In the genomic region with DNA sequence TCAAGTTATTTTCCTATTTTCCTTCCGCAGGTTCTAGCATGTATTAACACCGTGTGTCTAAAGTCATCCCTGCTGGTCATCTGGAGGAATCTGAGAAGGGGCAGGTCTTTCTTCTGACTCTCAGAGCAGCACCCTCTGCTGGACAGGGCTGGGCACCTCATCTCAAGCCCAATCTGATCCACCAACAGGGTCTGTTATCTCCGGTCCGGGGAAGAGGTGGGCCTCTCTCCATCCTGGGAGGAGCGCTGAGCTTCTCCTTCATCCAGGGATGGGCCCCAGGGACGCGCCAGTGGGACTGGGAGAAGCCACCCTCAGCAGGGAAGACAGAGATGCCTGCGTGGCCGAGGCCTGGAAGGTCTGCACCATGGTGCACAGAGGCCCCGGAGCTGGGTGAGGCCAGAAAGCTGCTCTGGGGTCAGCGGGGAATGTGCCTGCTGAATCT, we compare ENCODE assay signal across 8 cellular contexts. TPM values are rescaled to one million over a fixed set of nuclear protein-coding genes. Genes with fewer than 3 reads are reported as not detected.
DNase-seq lines count a peak whose midpoint lies in the region; ATAC-seq and TF ChIP-seq lines count a peak whose summit lies in the region.

No MANE protein-coding gene starts in this region.

- WGBS in SK-N-SH (ENCODE audit: low lambda C conversion rate), result 29% methylated on average over 10 of the region's 11 CpGs
- 40% methylated on average over 11 of the region's 11 CpGs for WGBS in hepatocyte (ENCODE audit: low lambda C conversion rate, missing lambda C conversion rate)
- WGBS in spleen, 5 donors, result 14 to 40% (median 37%) methylated on average over 7 to 11 of the region's 11 CpGs

- no peaks in the 10 kb centered on the region for H3K9me3 Mint-ChIP-seq in GM23338

- H3K27me3 ChIP-seq in GM23338 (ENCODE audit: insufficient read depth), result no peaks in the 10 kb centered on the region
- no peaks in the 10 kb centered on the region for H3K27me3 ChIP-seq in SK-N-SH (ENCODE audit: insufficient read depth)
- no peaks in the 10 kb centered on the region for H3K27me3 ChIP-seq in hepatocyte
- no peaks in the 10 kb centered on the region for H3K27me3 ChIP-seq in spleen (replicated peaks in 1 of 7)

- peaks cover 3% of the 10 kb centered on the region for H3K27me3 Mint-ChIP-seq in GM23338 (ENCODE audit: insufficient read depth, low read depth, poor library complexity)

- H3K79me2 ChIP-seq in GM23338 (replicated peaks; ENCODE audit: insufficient read depth) (no peaks in the 10 kb centered on the region), SK-N-SH (ENCODE audit: insufficient read depth) (no peaks in the 10 kb centered on the region), hepatocyte (no peaks in the 10 kb centered on the region)

- H4K20me1 ChIP-seq in GM23338 (replicated peaks; ENCODE audit: insufficient read depth) (peaks cover 4% of the 10 kb centered on the region; the same call in 1 of the 2 replicates), SK-N-SH (ENCODE audit: insufficient read depth) (no peaks in the 10 kb centered on the region), hepatocyte (ENCODE audit: insufficient read depth, poor library complexity, severe bottlenecking) (no peaks in the 10 kb centered on the region)

- H3K9ac ChIP-seq in SK-N-SH, result no peak overlapping the region

- H3K4me1 Mint-ChIP-seq in GM23338, result peaks cover 6% of the 10 kb centered on the region; the same call in 2 of the 3 replicates

- in situ Hi-C loops in astrocyte of the cerebellum (cut with HindIII; ENCODE audit: low sequenced_read_pairs), result no loop called here

- H3K36me3 Mint-ChIP-seq in GM23338 (ENCODE audit: low read depth), result no peaks in the 10 kb centered on the region

- CTCF ChIA-PET in SK-N-SH (lab: Yijun Ruan, JAX), result interaction anchor here (0.8 to 1.5 kb wide), 7 partner anchors 9 to 88 kb away, joined by 3 to 7 read pairs (median 3); a partner anchor contains a TSS

- peak; percentile 100 for ATAC-seq in GM23338
- no peak for ATAC-seq in GM18511 (IDR thresholded peaks at IDR 0.05; ENCODE audit: unreplicated experiment)
- no peak for ATAC-seq in HG03520 (IDR thresholded peaks at IDR 0.05; ENCODE audit: unreplicated experiment)

- H3K27ac Mint-ChIP-seq in GM23338, result no peak overlapping the region; the same call in 1 of the 2 replicates

- intact Hi-C loops in spleen (cut with DNase I; ENCODE audit: low total_unique reads), result loop anchor here (10.0 kb wide), 1 partner anchor 87 kb away; no protein-coding TSS in a partner anchor

- peak; percentile 59 for TF ChIP-seq RAD21 in SK-N-SH (IDR thresholded peaks at IDR 0.05; ENCODE audit: low read length)

- peaks cover 2% of the 10 kb centered on the region; the same call in 1 of the 2 replicates for H3K4me1 ChIP-seq in GM23338 (ENCODE audit: insufficient read depth)
- H3K4me1 ChIP-seq in SK-N-SH (ENCODE audit: control insufficient read depth in 1 of 2, insufficient read depth in 2 of 2, low read depth in 1 of 2, low read length in 1 of 2), result no peaks in the 10 kb centered on the region; a peak in 1 of 4 replicates
- H3K4me1 ChIP-seq in hepatocyte (ENCODE audit: insufficient read depth), result peaks cover 12% of the 10 kb centered on the region
- peaks cover 0 to 5% (median 0%) of the 10 kb centered on the region in 6 donors for H3K4me1 ChIP-seq in spleen

- no peak overlapping the region for H3K27ac ChIP-seq in GM23338 (ENCODE audit: low read depth)
- no peak overlapping the region for H3K27ac ChIP-seq in SK-N-SH (ENCODE audit: low read depth in 2 of 2, low read length in 1 of 2)
- H3K27ac ChIP-seq in hepatocyte, result no peak overlapping the region
- H3K27ac ChIP-seq in spleen, result no peak overlapping the region

- no peak overlapping the region for H3K4me3 ChIP-seq in GM23338
- peak overlapping the region in 1 of 2 experiments; percentile 17; a peak in 1 of 4 replicates for H3K4me3 ChIP-seq in SK-N-SH (ENCODE audit: low read depth in 2 of 2, low read length in 1 of 2)
- no peak overlapping the region for H3K4me3 ChIP-seq in astrocyte of the cerebellum (ENCODE audit: low read depth, low read length)
- no peak overlapping the region for H3K4me3 ChIP-seq in hepatocyte
- H3K4me3 ChIP-seq in spleen, result no peak overlapping the region

- no peak overlapping the region for H3K4me3 Mint-ChIP-seq in GM23338

- H3F3A ChIP-seq in GM23338 (replicated peaks; ENCODE audit: low read depth) (peaks cover 7% of the 10 kb centered on the region; the same call in 1 of the 2 replicates), SK-N-SH (replicated peaks; ENCODE audit: insufficient read depth) (no peaks in the 10 kb centered on the region)

- POLR2A ChIA-PET in SK-N-SH (lab: Yijun Ruan, JAX), result no interaction called here

- TF ChIP-seq POLR2A in spleen (IDR thresholded peaks at IDR 0.05), result no peak

- TF ChIP-seq CTCF in GM23338 (conservative IDR thresholded peaks at IDR 0.05; ENCODE audit: low read depth in 2 of 2), result peak; percentile 94 to 95
- peak; percentile 58 for TF ChIP-seq CTCF in SK-N-SH (IDR thresholded peaks at IDR 0.05)
- peak; percentile 17 for TF ChIP-seq CTCF in astrocyte of the cerebellum (IDR thresholded peaks at IDR 0.05; ENCODE audit: low read depth, low read length, missing control alignments)
- TF ChIP-seq CTCF in hepatocyte (IDR thresholded peaks at IDR 0.05; ENCODE audit: poor library complexity), result peak; percentile 64
- peak; percentile 33 to 76 (median 62) for TF ChIP-seq CTCF in spleen (IDR thresholded peaks at IDR 0.05 in 8 of 11, conservative IDR thresholded peaks at IDR 0.05 in 3 of 11)

- no peaks in the 10 kb centered on the region for H3K9me3 ChIP-seq in SK-N-SH
- H3K9me3 ChIP-seq in hepatocyte (ENCODE audit: low read depth), result no peaks in the 10 kb centered on the region
- H3K9me3 ChIP-seq in spleen, result peaks cover 0 to 9% (median 0%) of the 10 kb centered on the region in 8 donors

- TF ChIP-seq EP300 in SK-N-SH (IDR thresholded peaks at IDR 0.05; ENCODE audit: borderline replicate concordance in 1 of 2, low read depth in 1 of 2, low read length in 1 of 2), result no peak

- H2AFZ ChIP-seq in GM23338 (no peak overlapping the region), SK-N-SH (ENCODE audit: low read depth) (no peak overlapping the region), hepatocyte (no peak overlapping the region)

- H3K36me3 ChIP-seq in GM23338 (ENCODE audit: insufficient read depth), result no peaks in the 10 kb centered on the region
- H3K36me3 ChIP-seq in SK-N-SH (replicated peaks in 1 of 2; ENCODE audit: control insufficient read depth in 1 of 2, insufficient read depth in 2 of 2, low read length in 1 of 2), result no peaks in the 10 kb centered on the region
- no peaks in the 10 kb centered on the region for H3K36me3 ChIP-seq in hepatocyte (replicated peaks; ENCODE audit: insufficient read depth, low read depth)
- H3K36me3 ChIP-seq in spleen, result no peaks in the 10 kb centered on the region

- H3K9me2 ChIP-seq in GM23338 (ENCODE audit: insufficient read depth) (no peaks in the 10 kb centered on the region), SK-N-SH (no peaks in the 10 kb centered on the region), hepatocyte (replicated peaks; ENCODE audit: insufficient read depth) (no peaks in the 10 kb centered on the region)

- H3K4me2 ChIP-seq in GM23338, result no peak overlapping the region
- H3K4me2 ChIP-seq in SK-N-SH, result no peak overlapping the region
- no peak overlapping the region for H3K4me2 ChIP-seq in hepatocyte

- DNase-seq in AG08395 (ENCODE audit: low spot score), result peak; percentile 76
- peak; percentile 96 for DNase-seq in GM23338 (ENCODE audit: low spot score)
- DNase-seq in SK-N-SH, result peak; percentile 79
- no peak for DNase-seq in astrocyte of the cerebellum (ENCODE audit: low read depth)
- peak; percentile 83 for DNase-seq in hepatocyte (ENCODE audit: low spot score)
- DNase-seq in spleen, result no peak

TF ChIP-seq in SK-N-SH, 30 proteins besides CTCF, POLR2A, EP300 and RAD21:
- no peak for TF ChIP-seq FOSL2 (IDR thresholded peaks at IDR 0.05; ENCODE audit: borderline replicate concordance, low read depth)
- peak; percentile 54 for TF ChIP-seq SMC3 (IDR thresholded peaks at IDR 0.05; ENCODE audit: low read depth, low read length)

RNA-seq across cellular contexts. Expression of a gene that starts 26.0 kb away (rescaled TPM):
- total RNA-seq in GM23338 (2014; rRNA removed; shearing (Covaris generic)), result 33.7 and 36.2 TPM in 2 replicates
- 32.7 and 46.5 TPM in 2 replicates for polyA plus RNA-seq in GM23338 (2016; fragmentation: Nextera tagmentation; extraction: Ambion mirVana)
- polyA plus RNA-seq in SK-N-SH (2012; rRNA removed), result 7.2 and 8.9 TPM in 2 replicates
- polyA plus RNA-seq in SK-N-SH (2012; cell fraction: cytosol; rRNA removed), result 3.0 and 4.2 TPM in 2 replicates
- polyA plus RNA-seq in SK-N-SH (2012; cell fraction: nucleus; rRNA removed), result 41.5 and 46.1 TPM in 2 replicates
- total RNA-seq in hepatocyte, result 12.8 and 15.6 TPM in 2 replicates
- 12.3 and 13.5 TPM in 2 replicates for polyA plus RNA-seq in hepatocyte
- total RNA-seq in spleen, result 10 to 100 TPM; 16.2 to 31.1 (median 26.9) TPM
- polyA plus RNA-seq in spleen, result 10 to 100 TPM in 2 of 3 donors, 1 to 10 TPM in 1; 9.4 to 16.8 (median 14.3) TPM

RNA-seq across cellular contexts. Expression of a gene that starts 44.4 kb away (rescaled TPM):
- 29.3 and 30.9 TPM in 2 replicates for total RNA-seq in GM23338 (2014; rRNA removed; shearing (Covaris generic))
- polyA plus RNA-seq in GM23338 (2016; fragmentation: Nextera tagmentation; extraction: Ambion mirVana) (5.3 and 6.4 TPM in 2 replicates), SK-N-SH (2012; rRNA removed) (0.44 and 0.78 TPM in 2 replicates), hepatocyte (2.3 and 2.8 TPM in 2 replicates), spleen (1 to 10 TPM; 1.1 to 1.9 (median 1.2) TPM)
- polyA plus RNA-seq in SK-N-SH (2012; cell fraction: cytosol; rRNA removed), result 0.60 and 0.64 TPM in 2 replicates
- polyA plus RNA-seq in SK-N-SH (2012; cell fraction: nucleus; rRNA removed), result 0.25 and 0.49 TPM in 2 replicates
- total RNA-seq in hepatocyte (7.7 and 8.6 TPM in 2 replicates), spleen (1 to 10 TPM; 3.2 to 7.5 (median 4.8) TPM)

Comparison
In these comparisons a context has a peak if more than half of its experiments do, and no peak if none do; other contexts are left out.
1. DNase-seq: peak in AG08395 (single experiment), GM23338 (single experiment), SK-N-SH (single experiment) and hepatocyte (single experiment); none in astrocyte of the cerebellum (single experiment) and spleen (single experiment).
2. CTCF ChIP-seq: peak in every context shown above with its lines; median percentile 94 in GM23338; 64 in hepatocyte; 62 in spleen; 58 in SK-N-SH; 17 in astrocyte of the cerebellum.